In genomic region chr22:39991164-39991860, GRCh38 we compare ENCODE assay signal across 22 cellular contexts. TPM values are rescaled to one million over a fixed set of nuclear protein-coding genes. Genes with fewer than 3 reads are reported as not detected.
DNase-seq lines count a peak whose midpoint lies in the region; ATAC-seq, FAIRE-seq and TF ChIP-seq lines count a peak whose summit lies in the region.
"Had no signal": no experiment of that assay in that cellular context is flagged by ENCODE, and none has a peak within 500 bp of the region (broad histone marks: within the 10 kb centered on the region; RNA-seq: fewer than 3 reads in every experiment).

No MANE protein-coding gene starts in this region.

- H3K9me3 ChIP-seq in heart left ventricle: no peaks in the 10 kb centered on the region
- H3K9me3 ChIP-seq: SJCRH30 had no signal

- peaks cover 0 to 35% (median 9%) of the 10 kb centered on the region in 9 donors for H3K27me3 ChIP-seq in heart left ventricle
- H3K27me3 ChIP-seq: SJCRH30 had no signal

- intact Hi-C loops in heart left ventricle (cut with DNase I) (no loop called here), Right ventricle myocardium inferior (cut with DNase I) (no loop called here), posterior vena cava (cut with DNase I) (no loop called here)

- no peak for TF ChIP-seq CTCF in heart left ventricle (IDR thresholded peaks at IDR 0.05)

- WGBS in heart left ventricle, 4 donors: 85 to 91% (median 88%) methylated on average over 9 of the region's 9 CpGs

- H3K36me3 ChIP-seq in heart left ventricle: no peaks in the 10 kb centered on the region
- H3K36me3 ChIP-seq: SJCRH30 had no signal

- peak; percentile 60 for FAIRE-seq in islet of Langerhans (lab: Jason Lieb, UNC)

- DNase-seq in heart left ventricle: no peak
- DNase-seq in Right ventricle myocardium inferior (ENCODE audit: missing footprints): no peak
- peak; percentile 46 for DNase-seq in DMS53 treated with DMSO at 0.1 percent for 48 hours (lab: John Stamatoyannopoulos, UW; ENCODE audit: unreplicated experiment)
- peak; percentile 22 for DNase-seq in posterior vena cava (ENCODE audit: low spot score)
- no peak for DNase-seq in HPDE6-E6E7 (ENCODE audit: extremely low spot score)
- DNase-seq in OCI-M1 (lab: John Stamatoyannopoulos, UW): no peak
- DNase-seq: DMS 273 treated with DMSO at 0.1 percent for 48 hours, GDM1, KG1, NCI-H1105 treated with DMSO at 0.1 percent for 48 hours, NCI-H187, NCI-H2227 treated with DMSO at 0.1 percent for 48 hours, PC-3, RPMI8226, SJCRH30 had no signal

- H3K27ac ChIP-seq in heart left ventricle: peak overlapping the region in 11 of 12 donors; percentile 15 to 75 (median 63)
- H3K27ac ChIP-seq: 22Rv1, SJCRH30 had no signal

- H3K4me3 ChIP-seq in heart left ventricle: no peak overlapping the region
- H3K4me3 ChIP-seq: GM23338, SJCRH30 had no signal

- no peak for TF ChIP-seq POLR2A in heart left ventricle (IDR thresholded peaks at IDR 0.05)

- peaks cover 0 to 42% (median 0%) of the 10 kb centered on the region in 12 donors for H3K4me1 ChIP-seq in heart left ventricle
- H3K4me1 ChIP-seq: SJCRH30 had no signal

- ATAC-seq in heart left ventricle (no peak), Right ventricle myocardium inferior (no peak), GM18858 (IDR thresholded peaks at IDR 0.05; ENCODE audit: unreplicated experiment) (no peak)
- ATAC-seq: GM23338, HCT116, PC-3 had no signal

RNA-seq across cellular contexts. Expression of gene FAM83F, which starts 3.4 kb away (rescaled TPM):
- total RNA-seq in heart left ventricle (1 to 10 TPM; 1.3 to 6.6 (median 3.1) TPM), Right ventricle myocardium inferior (6.1 TPM), posterior vena cava (under 1 TPM in 1 of 2 donors, not detected in 1; 0.42 TPM)
- polyA plus RNA-seq in heart left ventricle: 1 to 10 TPM; 1.7 to 2.5 TPM
- total RNA-seq: SJCRH30 had no signal
- polyA plus RNA-seq: AG04450 had no signal

RNA-seq across cellular contexts. Expression of gene TMA7B, which starts 31.1 kb away (rescaled TPM):
- total RNA-seq in heart left ventricle (under 1 TPM in 1 of 9 donors, not detected in 8; 0.24 TPM), Right ventricle myocardium inferior (not detected), posterior vena cava (under 1 TPM in 1 of 2 donors, not detected in 1; 0.29 TPM)
- not detected for polyA plus RNA-seq in heart left ventricle
- total RNA-seq: Daoy, GM23338, PC-3 had no signal
- polyA plus RNA-seq: AG04450, GM23338 had no signal

Comparison
In these comparisons a context has a peak if more than half of its experiments do, and no peak if none do; other contexts are left out.
1. DNase-seq: peak in DMS53 treated with DMSO at 0.1 percent for 48 hours (single experiment) and posterior vena cava (single experiment); none in heart left ventricle (0 of 5), Right ventricle myocardium inferior (single experiment), HPDE6-E6E7 (single experiment) and OCI-M1 (single experiment).